ENCODE assay signal across 11 cellular contexts in genomic region chr10:71752391-71753090, GRCh38. TPM values are rescaled to one million over a fixed set of nuclear protein-coding genes. Genes with fewer than 3 reads are reported as not detected.
DNase-seq lines count a peak whose midpoint lies in the region; TF ChIP-seq lines count a peak whose summit lies in the region.
"Had no signal": no experiment of that assay in that cellular context is flagged by ENCODE, and none has a peak within 500 bp of the region (broad histone marks: within the 10 kb centered on the region; RNA-seq: fewer than 3 reads in every experiment).

No MANE protein-coding gene starts in this region.

- H3K27me3 ChIP-seq in spleen (replicated peaks in 1 of 7) = no peaks in the 10 kb centered on the region

- TF ChIP-seq CTCF in spleen (IDR thresholded peaks at IDR 0.05 in 8 of 11, conservative IDR thresholded peaks at IDR 0.05 in 3 of 11) = no peak

- intact Hi-C loops in spleen (cut with DNase I; ENCODE audit: low total_unique reads) = no loop called here

- peak; percentile 18 to 76 for DNase-seq in NCI-H524 (lab: John Stamatoyannopoulos, UW)
- DNase-seq in NCI-H524 treated with DMSO at 0.1 percent for 48 hours (lab: John Stamatoyannopoulos, UW) = no peak
- DNase-seq in NCI-H82 (lab: John Stamatoyannopoulos, UW) = peak; percentile 78
- peak; percentile 68 to 72 for DNase-seq in erythroblast (lab: John Stamatoyannopoulos, UW)
- peak; percentile 84 for DNase-seq in spleen
- DNase-seq in NCI-H187 treated with DMSO at 0.1 percent for 48 hours (lab: John Stamatoyannopoulos, UW) = no peak
- no peak for DNase-seq in NCI-H2107 treated with DMSO at 0.1 percent for 48 hours (lab: John Stamatoyannopoulos, UW; ENCODE audit: unreplicated experiment)
- DNase-seq in NCI-H510A (lab: John Stamatoyannopoulos, UW) = no peak
- DNase-seq: 8988T, NCI-H526 treated with DMSO at 0.1 percent for 48 hours had no signal

- WGBS in spleen, 5 donors = 34 to 55% (median 48%) methylated on average over 7 to 8 of the region's 8 CpGs

- no peaks in the 10 kb centered on the region for H3K9me3 ChIP-seq in spleen
- H3K9me3 ChIP-seq: prostate gland had no signal

- TF ChIP-seq POLR2A in erythroblast (IDR thresholded peaks at IDR 0.05; ENCODE audit: low read length) = no peak
- no peak for TF ChIP-seq POLR2A in spleen (IDR thresholded peaks at IDR 0.05)

- H3K27ac ChIP-seq in spleen = peak overlapping the region; percentile 66 to 98 (median 93)
- H3K27ac ChIP-seq: prostate gland had no signal

- H3K36me3 ChIP-seq in spleen = peaks cover 0 to 86% (median 39%) of the 10 kb centered on the region in 6 donors
- H3K36me3 ChIP-seq: prostate gland had no signal

- H3K4me3 ChIP-seq in spleen = peak overlapping the region in 1 of 8 donors; percentile 50
- H3K4me3 ChIP-seq: prostate gland had no signal

- peaks cover 71 to 100% (median 98%) of the 10 kb centered on the region in 6 donors for H3K4me1 ChIP-seq in spleen
- H3K4me1 ChIP-seq: prostate gland had no signal

RNA-seq across cellular contexts. Expression of gene VSIR, which starts 20.8 kb away (rescaled TPM):
- 100 to 1,000 TPM; 202 to 512 (median 313) TPM for total RNA-seq in spleen
- 10 to 100 TPM; 34.5 to 84.3 (median 50.4) TPM for polyA plus RNA-seq in spleen

RNA-seq across cellular contexts. Expression of gene C10orf105, which starts 33.0 kb away (rescaled TPM):
- total RNA-seq in spleen = 1 to 10 TPM; 1.4 to 4.4 (median 3.4) TPM
- polyA plus RNA-seq in spleen = under 1 TPM; 0.08 to 0.38 (median 0.20) TPM

Comparison
In these comparisons a context has a peak if more than half of its experiments do, and no peak if none do; other contexts are left out.
1. DNase-seq: peak in NCI-H524 (2 of 2), NCI-H82 (single experiment), erythroblast (2 of 2) and spleen (single experiment); none in NCI-H524 treated with DMSO at 0.1 percent for 48 hours (single experiment), NCI-H187 treated with DMSO at 0.1 percent for 48 hours (single experiment), NCI-H2107 treated with DMSO at 0.1 percent for 48 hours (single experiment) and NCI-H510A (single experiment).